ENCODE assay signal across 8 cellular contexts in the genomic region with DNA sequence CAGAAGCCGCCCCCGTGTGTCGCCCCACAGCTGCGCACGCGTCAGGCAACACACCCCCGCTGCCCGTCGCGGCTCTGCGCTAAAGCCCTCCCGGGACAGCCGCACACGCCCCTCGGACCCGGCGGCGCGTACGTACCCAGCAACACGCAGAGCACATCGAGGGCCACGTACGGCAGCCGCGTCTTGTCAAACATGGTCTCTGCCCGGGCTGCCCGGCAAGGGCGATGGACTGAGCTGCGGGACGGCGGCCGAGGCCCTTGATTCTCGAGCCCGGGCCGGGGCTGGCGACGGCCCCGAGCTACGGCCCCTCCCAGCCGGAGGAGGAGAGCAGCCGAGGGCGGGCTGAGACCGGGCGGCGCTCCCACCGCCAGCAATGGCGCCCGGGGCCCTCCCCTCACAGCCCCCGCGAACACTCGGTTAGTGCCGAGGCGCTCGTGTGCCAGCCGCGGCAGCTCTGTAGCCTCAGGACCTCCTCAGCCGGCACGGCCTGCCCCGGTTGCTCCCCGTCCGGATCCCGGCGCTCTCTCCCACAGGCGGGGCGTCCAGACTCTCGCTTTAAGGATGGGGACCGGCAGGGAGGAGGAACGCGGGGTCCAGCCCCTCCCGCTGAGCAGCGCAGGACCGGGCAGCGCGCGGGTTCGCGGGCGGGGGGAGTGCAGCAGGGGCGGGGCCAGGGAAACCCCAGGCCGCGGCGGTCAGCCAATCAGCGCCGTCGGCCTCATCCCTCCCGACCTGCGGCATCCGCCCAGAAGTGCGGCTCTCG. TPM values are rescaled to one million over a fixed set of nuclear protein-coding genes. Genes with fewer than 3 reads are reported as not detected.
DNase-seq lines count a peak whose midpoint lies in the region; ATAC-seq, FAIRE-seq and TF ChIP-seq lines count a peak whose summit lies in the region.

A gene (minus strand): TSS at position 529 of the 763 bp plus-strand sequence. CDS start 335 bp downstream, at position 194.

- H3K4me1 ChIP-seq in HUES48 (ENCODE audit: control insufficient read depth, insufficient read depth, low read length) = peaks cover 46% of the 10 kb centered on the region
- peaks cover 17 to 24% of the 10 kb centered on the region in 2 donors for H3K4me1 ChIP-seq in muscle layer of duodenum (ENCODE audit: control insufficient read depth in 1 of 2, insufficient read depth in 2 of 2, low read length in 2 of 2)

- TF ChIP-seq CTCF in D721Med (IDR thresholded peaks at IDR 0.05; ENCODE audit: insufficient read depth, missing control alignments) = no peak

- ATAC-seq in GM21381 (IDR thresholded peaks at IDR 0.05; ENCODE audit: unreplicated experiment) = peak; percentile 80
- ATAC-seq in esophagus mucosa = peak; percentile 96

- H3K27ac ChIP-seq in HUES48 (ENCODE audit: low read depth, low read length) (peak within 1 kb of the TSS; percentile 90), muscle layer of duodenum (ENCODE audit: low read length) (peak within 1 kb of the TSS; percentile 96)

- H3K9me3 ChIP-seq in HUES48 (ENCODE audit: control insufficient read depth, insufficient read depth, low read length) (no peaks in the 10 kb centered on the region), muscle layer of duodenum (ENCODE audit: control insufficient read depth in 1 of 2, low read length in 2 of 2) (no peaks in the 10 kb centered on the region)

- DNase-seq in D721Med (ENCODE audit: insufficient read length, low spot score) = peak; percentile 72
- DNase-seq in activated T-cell treated with anti-CD3 and anti-CD28 coated beads, Interleukin-2, amount 50 U/mL, for 48 hours = peak; percentile 89 to 92
- DNase-seq in stimulated activated CD8-positive, alpha-beta memory T cell treated with anti-CD3 and anti-CD28 coated beads, Interleukin-7, amount 100 ng/mL, for 4 hours (ENCODE audit: low read depth in 2 of 2) = peak; percentile 60 to 84

- H3K9ac ChIP-seq in HUES48 (ENCODE audit: low read depth, low read length) = peak within 1 kb of the TSS; percentile 73

- H3K36me3 ChIP-seq in HUES48 (ENCODE audit: control insufficient read depth, insufficient read depth, low read length) (peaks cover 18% of the 10 kb centered on the region), muscle layer of duodenum (ENCODE audit: control insufficient read depth in 1 of 2, insufficient read depth in 2 of 2, low read length in 2 of 2) (no peaks in the 10 kb centered on the region)

- peak within 1 kb of the TSS; percentile 86 for H3K4me3 ChIP-seq in HUES48 (ENCODE audit: low read depth, low read length)
- H3K4me3 ChIP-seq in muscle layer of duodenum (ENCODE audit: low read depth in 1 of 2, low read length in 2 of 2) = peak within 1 kb of the TSS; percentile 97 to 98

- H3K27me3 ChIP-seq in HUES48 (ENCODE audit: control insufficient read depth, insufficient read depth, low read length) (no peaks in the 10 kb centered on the region), muscle layer of duodenum (ENCODE audit: low read depth, low read length) (no peaks in the 10 kb centered on the region)

- FAIRE-seq in D721Med (lab: Jason Lieb, UNC) = no peak

TF ChIP-seq in PFSK-1, 5 proteins besides CTCF, POLR2A, EP300 and RAD21:
- TF ChIP-seq POLR2AphosphoS5 (IDR thresholded peaks at IDR 0.05; ENCODE audit: low read depth, low read length) (peak; percentile 89), FOXP2 (optimal IDR thresholded peaks at IDR 0.05; ENCODE audit: borderline replicate concordance, extremely low read depth, extremely low read length, insufficient read depth) (peak; percentile 25), SIN3A (IDR thresholded peaks at IDR 0.05; ENCODE audit: borderline replicate concordance, insufficient read depth, low read length) (0 out of 2 replicates have a peak, but pooled peaks have one; percentile 28), TAF1 (IDR thresholded peaks at IDR 0.05; ENCODE audit: borderline replicate concordance, insufficient read depth, low read length) (peak; percentile 66; the same call in 1 of the 2 replicates)
- TF ChIP-seq, protein P1, sequence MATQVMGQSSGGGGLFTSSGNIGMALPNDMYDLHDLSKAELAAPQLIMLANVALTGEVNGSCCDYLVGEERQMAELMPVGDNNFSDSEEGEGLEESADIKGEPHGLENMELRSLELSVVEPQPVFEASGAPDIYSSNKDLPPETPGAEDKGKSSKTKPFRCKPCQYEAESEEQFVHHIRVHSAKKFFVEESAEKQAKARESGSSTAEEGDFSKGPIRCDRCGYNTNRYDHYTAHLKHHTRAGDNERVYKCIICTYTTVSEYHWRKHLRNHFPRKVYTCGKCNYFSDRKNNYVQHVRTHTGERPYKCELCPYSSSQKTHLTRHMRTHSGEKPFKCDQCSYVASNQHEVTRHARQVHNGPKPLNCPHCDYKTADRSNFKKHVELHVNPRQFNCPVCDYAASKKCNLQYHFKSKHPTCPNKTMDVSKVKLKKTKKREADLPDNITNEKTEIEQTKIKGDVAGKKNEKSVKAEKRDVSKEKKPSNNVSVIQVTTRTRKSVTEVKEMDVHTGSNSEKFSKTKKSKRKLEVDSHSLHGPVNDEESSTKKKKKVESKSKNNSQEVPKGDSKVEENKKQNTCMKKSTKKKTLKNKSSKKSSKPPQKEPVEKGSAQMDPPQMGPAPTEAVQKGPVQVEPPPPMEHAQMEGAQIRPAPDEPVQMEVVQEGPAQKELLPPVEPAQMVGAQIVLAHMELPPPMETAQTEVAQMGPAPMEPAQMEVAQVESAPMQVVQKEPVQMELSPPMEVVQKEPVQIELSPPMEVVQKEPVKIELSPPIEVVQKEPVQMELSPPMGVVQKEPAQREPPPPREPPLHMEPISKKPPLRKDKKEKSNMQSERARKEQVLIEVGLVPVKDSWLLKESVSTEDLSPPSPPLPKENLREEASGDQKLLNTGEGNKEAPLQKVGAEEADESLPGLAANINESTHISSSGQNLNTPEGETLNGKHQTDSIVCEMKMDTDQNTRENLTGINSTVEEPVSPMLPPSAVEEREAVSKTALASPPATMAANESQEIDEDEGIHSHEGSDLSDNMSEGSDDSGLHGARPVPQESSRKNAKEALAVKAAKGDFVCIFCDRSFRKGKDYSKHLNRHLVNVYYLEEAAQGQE (IDR thresholded peaks at IDR 0.05; ENCODE audit: insufficient read depth in 1 of 2, low read depth in 2 of 2, low read length in 2 of 2) = 0 out of 4 replicates have a peak, but pooled peaks of 1 of the 2 experiments have one; percentile 16

RNA-seq across cellular contexts. Expression of the gene that starts here (rescaled TPM):
- polyA plus RNA-seq in PFSK-1 (2012; ENCODE audit: insufficient read length, low read depth) = 12.8 TPM
- total RNA-seq in esophagus mucosa = 16.2 TPM

Comparison
In these comparisons a context has a peak if more than half of its experiments do, and no peak if none do; other contexts are left out.
1. Peak in every context shown above with its lines: DNase-seq, ATAC-seq, H3K4me3 ChIP-seq and H3K27ac ChIP-seq.